ENCODE assay signal across 29 cellular contexts in genomic region chr21:41199123-41199522, GRCh38.
"Had no signal": no experiment of that assay in that cellular context is flagged by ENCODE, and none has a peak within 500 bp of the region (broad histone marks: within the 10 kb centered on the region; RNA-seq: fewer than 3 reads in every experiment).

No MANE protein-coding gene starts in this region.

- H3K36me3 ChIP-seq: lower lobe of right lung, neutrophil, right lobe of liver, thyroid gland, transverse colon, upper lobe of left lung, vagina had no signal

- H3K27me3 ChIP-seq: hepatocyte, neutrophil, right lobe of liver, stomach, testis, thyroid gland, transverse colon, upper lobe of left lung, vagina had no signal

- H3K4me3 Mint-ChIP-seq: naive thymus-derived CD8-positive, alpha-beta T cell; nephron; neural crest cell; stimulated activated naive B cell treated with anti-CD40 and anti-IgM and Interleukin-4, amounts not matched to agents 10 μg/mL and 1 μg/mL and 100 μg/mL, for 72 hours had no signal

- H3K9me3 Mint-ChIP-seq: naive thymus-derived CD8-positive, alpha-beta T cell; nephron; stimulated activated naive B cell treated with anti-CD40 and anti-IgM and Interleukin-4, amounts not matched to agents 10 μg/mL and 1 μg/mL and 100 μg/mL, for 72 hours had no signal

- H3K9me3 ChIP-seq: lower lobe of right lung, neutrophil, psoas muscle, right lobe of liver, stomach, testis, thyroid gland, transverse colon, upper lobe of left lung, vagina had no signal

- H3K4me2 ChIP-seq: hepatocyte, smooth muscle cell had no signal

- FAIRE-seq: keratinocyte had no signal

- H3K36me3 Mint-ChIP-seq: naive thymus-derived CD8-positive, alpha-beta T cell had no signal

- ATAC-seq: left lobe of liver; lower lobe of right lung; naive thymus-derived CD8-positive, alpha-beta T cell; psoas muscle; right lobe of liver; stimulated activated naive B cell treated with anti-CD40 and anti-IgM and Interleukin-4, amounts not matched to agents 10 μg/mL and 1 μg/mL and 100 μg/mL, for 72 hours; stimulated activated naive CD8-positive, alpha-beta T cell treated with anti-CD3 and anti-CD28 coated beads, Interleukin-15, Interleukin-2, amounts not matched to agents 100 U/mL and 50 U/mL, for 24 hours had no signal

- DNase-seq: kidney glomerular epithelial cell; left cardiac atrium; lower lobe of right lung; mammary epithelial cell; mesenchymal stem cell; naive thymus-derived CD8-positive, alpha-beta T cell; occipital lobe; psoas muscle; right lobe of liver; stimulated activated CD4-positive, alpha-beta T cell treated with anti-CD3 and anti-CD28 coated beads, Interleukin-1b, Interleukin-23, amount 100 ng/mL, for 48 hours; stimulated activated CD4-positive, alpha-beta T cell treated with anti-CD3 and anti-CD28 coated beads, Interleukin-2, amount 100 ng/mL, for 48 hours; stimulated activated CD4-positive, alpha-beta T cell treated with anti-CD3 and anti-CD28 coated beads, Interleukin-4, amount 100 ng/mL, for 4 hours; stimulated activated CD8-positive, alpha-beta memory T cell treated with anti-CD3 and anti-CD28 coated beads, Interleukin-4, amount 100 ng/mL, for 48 hours; stimulated activated naive B cell treated with anti-CD40 and anti-IgM and Interleukin-4, amounts not matched to agents 10 μg/mL and 1 μg/mL and 100 μg/mL, for 72 hours; stimulated activated naive CD8-positive, alpha-beta T cell treated with anti-CD3 and anti-CD28 coated beads, Interleukin-15, Interleukin-2, amounts not matched to agents 100 U/mL and 50 U/mL, for 24 hours; stomach; testis; thyroid gland; transverse colon; upper lobe of left lung had no signal

- H3K4me1 Mint-ChIP-seq: nephron had no signal

- H3K27ac ChIP-seq: hepatocyte, lower lobe of right lung, neutrophil, parathyroid adenoma, psoas muscle, right lobe of liver, stomach, testis, thyroid gland, transverse colon, upper lobe of left lung, vagina had no signal

- H3K79me2 ChIP-seq: hepatocyte, parathyroid adenoma had no signal

- H3K4me3 ChIP-seq: hepatocyte, lower lobe of right lung, psoas muscle, right lobe of liver, smooth muscle cell, stomach, testis, thyroid gland, transverse colon, upper lobe of left lung, vagina had no signal

- H2AFZ ChIP-seq: hepatocyte, parathyroid adenoma had no signal

- H3K4me1 ChIP-seq: lower lobe of right lung, parathyroid adenoma, psoas muscle, right lobe of liver, testis, upper lobe of left lung had no signal

- H3K27ac Mint-ChIP-seq: naive thymus-derived CD8-positive, alpha-beta T cell; nephron; stimulated activated naive B cell treated with anti-CD40 and anti-IgM and Interleukin-4, amounts not matched to agents 10 μg/mL and 1 μg/mL and 100 μg/mL, for 72 hours had no signal

- H3K9ac ChIP-seq: parathyroid adenoma had no signal
